ENCODE assay signal across 1 cellular context in the genomic region with DNA sequence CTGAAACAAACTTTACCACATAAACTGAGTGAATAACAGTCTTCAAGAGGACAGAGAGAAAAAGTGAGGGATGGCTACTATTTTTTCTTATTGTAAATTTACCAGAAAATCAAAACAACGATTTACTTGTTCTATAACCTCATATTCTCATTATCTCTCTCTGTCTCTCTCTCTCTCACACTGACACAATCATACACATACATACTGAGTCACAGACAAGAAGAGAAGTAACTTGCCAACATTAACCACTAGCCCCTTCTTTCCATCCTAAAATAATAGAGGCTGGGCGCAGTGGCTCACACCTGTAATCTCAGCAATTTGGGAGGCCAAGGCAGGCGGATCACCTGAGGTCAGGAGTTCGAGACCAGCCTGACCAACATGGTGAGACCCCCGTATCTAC.
A peak's percentile ranks its signal among the peaks of the same experiment; 100 is the strongest.
TF ChIP-seq lines count a peak whose summit lies in the region.

No MANE protein-coding gene starts in this region.

TF ChIP-seq in K562, 482 proteins besides CTCF, POLR2A, EP300 and RAD21:
- TF ChIP-seq KDM1A (IDR thresholded peaks at IDR 0.05) (0 out of 4 replicates have a peak, but pooled peaks of 1 of the 2 experiments have one; percentile 8), HMG20B (CRISPR knock-in tag; IDR thresholded peaks at IDR 0.05) (no peak)
- TF ChIP-seq, protein P1, sequence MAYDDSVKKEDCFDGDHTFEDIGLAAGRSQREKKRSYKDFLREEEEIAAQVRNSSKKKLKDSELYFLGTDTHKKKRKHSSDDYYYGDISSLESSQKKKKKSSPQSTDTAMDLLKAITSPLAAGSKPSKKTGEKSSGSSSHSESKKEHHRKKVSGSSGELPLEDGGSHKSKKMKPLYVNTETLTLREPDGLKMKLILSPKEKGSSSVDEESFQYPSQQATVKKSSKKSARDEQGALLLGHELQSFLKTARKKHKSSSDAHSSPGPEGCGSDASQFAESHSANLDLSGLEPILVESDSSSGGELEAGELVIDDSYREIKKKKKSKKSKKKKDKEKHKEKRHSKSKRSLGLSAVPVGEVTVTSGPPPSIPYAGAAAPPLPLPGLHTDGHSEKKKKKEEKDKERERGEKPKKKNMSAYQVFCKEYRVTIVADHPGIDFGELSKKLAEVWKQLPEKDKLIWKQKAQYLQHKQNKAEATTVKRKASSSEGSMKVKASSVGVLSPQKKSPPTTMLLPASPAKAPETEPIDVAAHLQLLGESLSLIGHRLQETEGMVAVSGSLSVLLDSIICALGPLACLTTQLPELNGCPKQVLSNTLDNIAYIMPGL (CRISPR knock-in tag; IDR thresholded peaks at IDR 0.05): no peak
